ENCODE assay signal across 8 cellular contexts in genomic region chr17:64662774-64663367, GRCh38. TPM values are rescaled to one million over a fixed set of nuclear protein-coding genes. Genes with fewer than 3 reads are reported as not detected.
DNase-seq lines count a peak whose midpoint lies in the region; ATAC-seq and TF ChIP-seq lines count a peak whose summit lies in the region.

No MANE protein-coding gene starts in this region.

- H3K4me3 Mint-ChIP-seq in type B pancreatic cell, result peak overlapping the region; percentile 89

- H3K9me3 Mint-ChIP-seq in activated naive CD4-positive, alpha-beta T cell treated with anti-CD3 and anti-CD28 coated beads, Interleukin-2, amount 50 U/mL, for 72 hours, result no peaks in the 10 kb centered on the region
- no peaks in the 10 kb centered on the region for H3K9me3 Mint-ChIP-seq in type B pancreatic cell

- peaks cover 6 to 8% of the 10 kb centered on the region in 2 donors for H3K36me3 Mint-ChIP-seq in activated naive CD4-positive, alpha-beta T cell treated with anti-CD3 and anti-CD28 coated beads, Interleukin-2, amount 50 U/mL, for 72 hours
- H3K36me3 Mint-ChIP-seq in type B pancreatic cell, result no peaks in the 10 kb centered on the region

- ATAC-seq in heart right ventricle (no peak), left cardiac atrium (no peak), GM21619 (IDR thresholded peaks at IDR 0.05; ENCODE audit: unreplicated experiment) (no peak)
- ATAC-seq in activated naive CD4-positive, alpha-beta T cell treated with anti-CD3 and anti-CD28 coated beads, Interleukin-2, amount 50 U/mL, for 72 hours, result no peak

- peak overlapping the region; percentile 79 to 92 for H3K27ac Mint-ChIP-seq in activated naive CD4-positive, alpha-beta T cell treated with anti-CD3 and anti-CD28 coated beads, Interleukin-2, amount 50 U/mL, for 72 hours
- peak overlapping the region; percentile 75 for H3K27ac Mint-ChIP-seq in type B pancreatic cell

- H3K27me3 Mint-ChIP-seq in type B pancreatic cell, result no peaks in the 10 kb centered on the region

- H3K27ac ChIP-seq in heart right ventricle, result peak overlapping the region in 7 of 10 donors; percentile 83 to 98 (median 96)

- no peak for TF ChIP-seq CTCF in heart right ventricle (IDR thresholded peaks at IDR 0.05)
- no peak for TF ChIP-seq CTCF in type B pancreatic cell (conservative IDR thresholded peaks at IDR 0.05)

- H3K36me3 ChIP-seq in heart right ventricle, result no peaks in the 10 kb centered on the region

- no peak for DNase-seq in heart right ventricle
- DNase-seq in left cardiac atrium, result no peak
- DNase-seq in activated naive CD4-positive, alpha-beta T cell treated with anti-CD3 and anti-CD28 coated beads, Interleukin-2, amount 50 U/mL, for 72 hours (ENCODE audit: low spot score in 2 of 2), result no peak
- DNase-seq in left kidney (ENCODE audit: low read depth, low spot score), result peak; percentile 50
- DNase-seq in type B pancreatic cell (ENCODE audit: extremely low spot score, unreplicated experiment), result no peak
- no peak for DNase-seq in 8988T
- no peak for DNase-seq in inferior parietal cortex (ENCODE audit: extremely low spot score)

- H3K4me1 ChIP-seq in heart right ventricle, result peaks cover 0 to 35% (median 27%) of the 10 kb centered on the region in 9 donors

- H3K9me3 ChIP-seq in heart right ventricle, result no peaks in the 10 kb centered on the region

- H3K27me3 ChIP-seq in heart right ventricle, result no peaks in the 10 kb centered on the region

- intact Hi-C loops in heart right ventricle (cut with DNase I) (loop anchor here in 7 of 10 donors (5.0 to 10.0 kb wide), 4 partner anchors 59 to 74 kb away; no protein-coding TSS in a partner anchor), left cardiac atrium (cut with DNase I) (no loop called here)

- 71 to 73% methylated on average over 18 of the region's 18 CpGs for WGBS in heart right ventricle, 2 donors

- H3K4me1 Mint-ChIP-seq in type B pancreatic cell (ENCODE audit: unreplicated experiment), result peaks cover 20% of the 10 kb centered on the region

- peak overlapping the region; percentile 21 to 84 (median 78) for H3K4me3 ChIP-seq in heart right ventricle

RNA-seq across cellular contexts. Expression of gene SMURF2, which starts 0.8 kb away (rescaled TPM):
- 10 to 100 TPM; 10.9 to 15.5 (median 12.5) TPM for total RNA-seq in heart right ventricle
- 1 to 10 TPM; 4.0 to 5.4 TPM for polyA plus RNA-seq in heart right ventricle
- total RNA-seq in left cardiac atrium, result 10 to 100 TPM; 14.3 to 17.9 TPM
- total RNA-seq in activated naive CD4-positive, alpha-beta T cell treated with anti-CD3 and anti-CD28 coated beads, Interleukin-2, amount 50 U/mL, for 72 hours, result 10 to 100 TPM; 14.9 to 16.0 TPM
- 22.3 and 26.6 TPM in 2 replicates for total RNA-seq in type B pancreatic cell (ENCODE audit: low replicate concordance)

Comparison
In these comparisons a context has a peak if more than half of its experiments do, and no peak if none do; other contexts are left out.
1. intact Hi-C loops: an anchor here in heart right ventricle (5.0 to 10.0 kb wide); none called in left cardiac atrium.